In the genomic region with DNA sequence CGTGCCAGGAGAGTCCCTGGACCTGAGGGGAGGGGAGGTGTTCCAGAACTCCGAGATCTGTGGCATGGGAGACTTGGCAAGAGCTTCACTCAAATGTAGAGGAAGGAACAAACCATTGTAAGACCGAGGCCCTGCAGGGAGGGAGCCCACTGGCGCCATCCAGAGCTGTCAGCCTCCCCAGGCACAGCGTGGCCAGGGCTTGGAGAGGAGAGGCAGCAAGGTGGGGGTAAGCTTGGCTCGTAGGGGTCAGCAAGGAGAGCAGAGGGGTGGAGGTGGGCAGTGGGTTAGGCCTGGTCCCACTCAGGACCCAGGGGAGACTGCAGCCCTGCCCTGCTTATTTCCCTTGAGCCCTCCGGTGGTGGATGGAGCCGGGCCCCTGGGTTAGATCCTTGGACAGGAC, we compare ENCODE assay signal across 17 cellular contexts.
"Had no signal": no experiment of that assay in that cellular context is flagged by ENCODE, and none has a peak within 500 bp of the region (broad histone marks: within the 10 kb centered on the region; RNA-seq: fewer than 3 reads in every experiment).

No MANE protein-coding gene starts in this region.

- H3K9me3 ChIP-seq: left lung, upper lobe of right lung had no signal

- H3K4me3 Mint-ChIP-seq: activated T-cell treated with anti-CD3 and anti-CD28 coated beads, Interleukin-2, amount 50 U/mL, for 24 hours had no signal

- DNase-seq: activated CD4-positive, alpha-beta T cell treated with anti-CD3 and anti-CD28 coated beads, Interleukin-2, amount 50 U/mL, for 48 hours; activated gamma-delta T cell; activated T-cell treated with anti-CD3 and anti-CD28 coated beads, Interleukin-2, amount 50 U/mL, for 24 hours; aorta; mammary epithelial cell; naive thymus-derived CD4-positive, alpha-beta T cell; retina; stimulated activated CD4-positive, alpha-beta T cell treated with anti-CD3 and anti-CD28 coated beads, Interleukin-4, amount 100 ng/mL, for 4 hours; stimulated activated CD8-positive, alpha-beta memory T cell treated with anti-CD3 and anti-CD28 coated beads, Interleukin-4, amount 100 ng/mL, for 48 hours; stimulated activated naive CD8-positive, alpha-beta T cell treated with anti-CD3 and anti-CD28 coated beads, Interleukin-15, Interleukin-2, amounts not matched to agents 100 U/mL and 50 U/mL, for 24 hours; upper lobe of right lung had no signal

- H3K27me3 Mint-ChIP-seq: activated T-cell treated with anti-CD3 and anti-CD28 coated beads, Interleukin-2, amount 50 U/mL, for 24 hours had no signal

- H3K36me3 ChIP-seq: upper lobe of right lung had no signal

- H3K27ac Mint-ChIP-seq: activated T-cell treated with anti-CD3 and anti-CD28 coated beads, Interleukin-2, amount 50 U/mL, for 24 hours had no signal

- ATAC-seq: esophagus mucosa; left lung; naive thymus-derived CD4-positive, alpha-beta T cell; stimulated activated naive CD8-positive, alpha-beta T cell treated with anti-CD3 and anti-CD28 coated beads, Interleukin-15, Interleukin-2, amounts not matched to agents 100 U/mL and 50 U/mL, for 24 hours; upper lobe of right lung had no signal

- H3K4me3 ChIP-seq: hepatocyte, left lung, SK-N-MC, skin epidermis, upper lobe of right lung had no signal

- H3K27ac ChIP-seq: hepatocyte, left lung, SK-N-MC, skin epidermis, upper lobe of right lung, VCaP had no signal

- H3K9me3 Mint-ChIP-seq: activated T-cell treated with anti-CD3 and anti-CD28 coated beads, Interleukin-2, amount 50 U/mL, for 24 hours had no signal

- H3K27me3 ChIP-seq: hepatocyte, left lung, upper lobe of right lung had no signal
